1 cellular context compared by ENCODE assay signal in the genomic region with DNA sequence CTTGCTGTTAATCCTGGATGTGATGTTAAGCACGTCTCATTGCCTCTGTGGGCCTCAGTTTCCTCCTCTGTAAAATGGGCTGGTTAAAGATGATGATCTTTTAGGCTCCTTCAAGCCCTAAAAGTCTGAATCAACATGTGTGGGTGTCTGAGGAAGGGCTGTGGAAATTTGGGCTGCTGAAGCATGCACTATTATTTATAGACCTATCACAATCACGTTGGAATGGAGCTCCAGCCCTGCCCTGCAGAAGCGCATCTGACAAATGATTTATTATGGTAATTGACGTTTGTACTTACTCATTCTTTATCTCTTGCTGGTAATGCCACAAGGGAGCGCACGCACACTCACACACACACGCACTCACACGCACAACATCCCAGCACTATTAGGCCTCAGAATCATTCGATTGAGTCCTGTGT.
TF ChIP-seq lines count a peak whose summit lies in the region.

No MANE protein-coding gene starts in this region.

TF ChIP-seq in A549, 52 proteins besides CTCF, POLR2A, EP300 and RAD21 (continued from another document):
- TF ChIP-seq NR3C1 (IDR thresholded peaks at IDR 0.05) (no peak), E2F6 (IDR thresholded peaks at IDR 0.05; ENCODE audit: borderline replicate concordance, low read depth) (no peak), KDM1A (IDR thresholded peaks at IDR 0.05; ENCODE audit: low read depth) (peak; percentile 38; the same call in 1 of the 2 replicates), USF2 (IDR thresholded peaks at IDR 0.05) (no peak), CEBPB (IDR thresholded peaks at IDR 0.05) (no peak; a peak in 1 of 4 replicates), ZSCAN20 (CRISPR knock-in tag; IDR thresholded peaks at IDR 0.05) (no peak), CBX2 (IDR thresholded peaks at IDR 0.05; ENCODE audit: borderline replicate concordance, low read depth) (no peak), ZNF302 (CRISPR knock-in tag; IDR thresholded peaks at IDR 0.05) (no peak), ESRRA (IDR thresholded peaks at IDR 0.05; ENCODE audit: borderline replicate concordance, low read length) (no peak), BCL3 (IDR thresholded peaks at IDR 0.05) (no peak), JUN (IDR thresholded peaks at IDR 0.05) (no peak), ATOH8 (CRISPR knock-in tag; IDR thresholded peaks at IDR 0.05; ENCODE audit: low read depth) (peak; percentile 65; the same call in 1 of the 2 replicates), RNF2 (IDR thresholded peaks at IDR 0.05; ENCODE audit: borderline replicate concordance, low read depth) (no peak), NFE2L2 (conservative IDR thresholded peaks at IDR 0.05; ENCODE audit: low read length) (no peak), FOXS1 (CRISPR knock-in tag; IDR thresholded peaks at IDR 0.05) (no peak), MYC (IDR thresholded peaks at IDR 0.05; ENCODE audit: borderline replicate concordance, low read length) (no peak), TFCP2L1 (CRISPR knock-in tag; IDR thresholded peaks at IDR 0.05) (no peak), POLR2AphosphoS2 (conservative IDR thresholded peaks at IDR 0.05; ENCODE audit: low read length) (no peak), CBX8 (IDR thresholded peaks at IDR 0.05) (no peak), BHLHE40 (IDR thresholded peaks at IDR 0.05; ENCODE audit: low read depth, low read length) (no peak), JUNB (IDR thresholded peaks at IDR 0.05) (no peak), KDM5A (IDR thresholded peaks at IDR 0.05) (no peak), HOXB5 (CRISPR knock-in tag; IDR thresholded peaks at IDR 0.05) (peak; percentile 93), CHD2 (IDR thresholded peaks at IDR 0.05; ENCODE audit: low read length, partially characterized antibody) (no peak), TP53 (CRISPR knock-in tag; IDR thresholded peaks at IDR 0.05) (no peak)
- TF ChIP-seq, protein P1, sequence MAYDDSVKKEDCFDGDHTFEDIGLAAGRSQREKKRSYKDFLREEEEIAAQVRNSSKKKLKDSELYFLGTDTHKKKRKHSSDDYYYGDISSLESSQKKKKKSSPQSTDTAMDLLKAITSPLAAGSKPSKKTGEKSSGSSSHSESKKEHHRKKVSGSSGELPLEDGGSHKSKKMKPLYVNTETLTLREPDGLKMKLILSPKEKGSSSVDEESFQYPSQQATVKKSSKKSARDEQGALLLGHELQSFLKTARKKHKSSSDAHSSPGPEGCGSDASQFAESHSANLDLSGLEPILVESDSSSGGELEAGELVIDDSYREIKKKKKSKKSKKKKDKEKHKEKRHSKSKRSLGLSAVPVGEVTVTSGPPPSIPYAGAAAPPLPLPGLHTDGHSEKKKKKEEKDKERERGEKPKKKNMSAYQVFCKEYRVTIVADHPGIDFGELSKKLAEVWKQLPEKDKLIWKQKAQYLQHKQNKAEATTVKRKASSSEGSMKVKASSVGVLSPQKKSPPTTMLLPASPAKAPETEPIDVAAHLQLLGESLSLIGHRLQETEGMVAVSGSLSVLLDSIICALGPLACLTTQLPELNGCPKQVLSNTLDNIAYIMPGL (CRISPR knock-in tag; IDR thresholded peaks at IDR 0.05; ENCODE audit: borderline replicate concordance) = no peak
- TF ChIP-seq, protein P2, sequence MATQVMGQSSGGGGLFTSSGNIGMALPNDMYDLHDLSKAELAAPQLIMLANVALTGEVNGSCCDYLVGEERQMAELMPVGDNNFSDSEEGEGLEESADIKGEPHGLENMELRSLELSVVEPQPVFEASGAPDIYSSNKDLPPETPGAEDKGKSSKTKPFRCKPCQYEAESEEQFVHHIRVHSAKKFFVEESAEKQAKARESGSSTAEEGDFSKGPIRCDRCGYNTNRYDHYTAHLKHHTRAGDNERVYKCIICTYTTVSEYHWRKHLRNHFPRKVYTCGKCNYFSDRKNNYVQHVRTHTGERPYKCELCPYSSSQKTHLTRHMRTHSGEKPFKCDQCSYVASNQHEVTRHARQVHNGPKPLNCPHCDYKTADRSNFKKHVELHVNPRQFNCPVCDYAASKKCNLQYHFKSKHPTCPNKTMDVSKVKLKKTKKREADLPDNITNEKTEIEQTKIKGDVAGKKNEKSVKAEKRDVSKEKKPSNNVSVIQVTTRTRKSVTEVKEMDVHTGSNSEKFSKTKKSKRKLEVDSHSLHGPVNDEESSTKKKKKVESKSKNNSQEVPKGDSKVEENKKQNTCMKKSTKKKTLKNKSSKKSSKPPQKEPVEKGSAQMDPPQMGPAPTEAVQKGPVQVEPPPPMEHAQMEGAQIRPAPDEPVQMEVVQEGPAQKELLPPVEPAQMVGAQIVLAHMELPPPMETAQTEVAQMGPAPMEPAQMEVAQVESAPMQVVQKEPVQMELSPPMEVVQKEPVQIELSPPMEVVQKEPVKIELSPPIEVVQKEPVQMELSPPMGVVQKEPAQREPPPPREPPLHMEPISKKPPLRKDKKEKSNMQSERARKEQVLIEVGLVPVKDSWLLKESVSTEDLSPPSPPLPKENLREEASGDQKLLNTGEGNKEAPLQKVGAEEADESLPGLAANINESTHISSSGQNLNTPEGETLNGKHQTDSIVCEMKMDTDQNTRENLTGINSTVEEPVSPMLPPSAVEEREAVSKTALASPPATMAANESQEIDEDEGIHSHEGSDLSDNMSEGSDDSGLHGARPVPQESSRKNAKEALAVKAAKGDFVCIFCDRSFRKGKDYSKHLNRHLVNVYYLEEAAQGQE (IDR thresholded peaks at IDR 0.05) = no peak
- TF ChIP-seq, protein P3, sequence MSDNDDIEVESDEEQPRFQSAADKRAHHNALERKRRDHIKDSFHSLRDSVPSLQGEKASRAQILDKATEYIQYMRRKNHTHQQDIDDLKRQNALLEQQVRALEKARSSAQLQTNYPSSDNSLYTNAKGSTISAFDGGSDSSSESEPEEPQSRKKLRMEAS (IDR thresholded peaks at IDR 0.05) = peak; percentile 41; the same call in 1 of the 2 replicates
- TF ChIP-seq, protein P4, sequence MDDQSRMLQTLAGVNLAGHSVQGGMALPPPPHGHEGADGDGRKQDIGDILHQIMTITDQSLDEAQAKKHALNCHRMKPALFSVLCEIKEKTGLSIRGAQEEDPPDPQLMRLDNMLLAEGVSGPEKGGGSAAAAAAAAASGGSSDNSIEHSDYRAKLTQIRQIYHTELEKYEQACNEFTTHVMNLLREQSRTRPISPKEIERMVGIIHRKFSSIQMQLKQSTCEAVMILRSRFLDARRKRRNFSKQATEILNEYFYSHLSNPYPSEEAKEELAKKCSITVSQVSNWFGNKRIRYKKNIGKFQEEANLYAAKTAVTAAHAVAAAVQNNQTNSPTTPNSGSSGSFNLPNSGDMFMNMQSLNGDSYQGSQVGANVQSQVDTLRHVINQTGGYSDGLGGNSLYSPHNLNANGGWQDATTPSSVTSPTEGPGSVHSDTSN (IDR thresholded peaks at IDR 0.05) = no peak
